In the genomic region with DNA sequence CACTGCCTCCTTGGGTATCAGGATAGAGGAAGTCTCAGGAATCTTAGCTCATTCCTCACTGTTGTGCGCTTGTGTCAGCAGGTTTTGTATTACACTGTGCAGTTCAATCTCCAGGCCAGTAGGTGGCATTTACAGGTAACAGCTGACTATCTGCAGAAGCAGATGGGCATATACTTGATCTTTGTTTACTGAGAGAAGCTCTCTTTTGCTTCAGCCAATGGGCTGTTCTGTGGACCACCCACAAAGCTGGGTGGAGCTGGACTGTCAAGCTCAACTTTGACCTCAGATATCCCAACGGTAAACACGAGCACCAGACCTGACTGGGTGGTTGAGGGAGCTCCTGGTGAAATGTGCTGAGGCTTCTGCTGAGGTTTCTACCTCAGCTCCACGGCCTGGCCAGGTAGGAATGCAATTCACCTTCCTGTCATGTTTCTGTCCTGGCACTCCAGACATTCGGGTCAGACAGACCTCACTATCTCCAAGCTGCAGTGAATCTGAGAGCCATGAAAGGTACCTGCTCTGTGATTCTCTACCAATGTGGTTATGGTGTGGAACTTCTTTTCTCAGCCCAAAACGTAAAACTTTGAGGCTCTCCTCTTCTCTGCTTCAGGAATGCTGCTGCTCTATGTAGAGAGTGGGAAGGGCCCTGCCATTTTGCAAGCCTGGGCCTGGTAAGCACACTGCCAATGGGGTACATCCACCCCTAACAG, we compare ENCODE assay signal across 1 cellular context.
TF ChIP-seq lines count a peak whose summit lies in the region.

No MANE protein-coding gene starts in this region.

TF ChIP-seq in HepG2, 621 proteins besides CTCF, POLR2A, EP300 and RAD21 (continued from another document and continues in another):
- TF ChIP-seq, protein P1, sequence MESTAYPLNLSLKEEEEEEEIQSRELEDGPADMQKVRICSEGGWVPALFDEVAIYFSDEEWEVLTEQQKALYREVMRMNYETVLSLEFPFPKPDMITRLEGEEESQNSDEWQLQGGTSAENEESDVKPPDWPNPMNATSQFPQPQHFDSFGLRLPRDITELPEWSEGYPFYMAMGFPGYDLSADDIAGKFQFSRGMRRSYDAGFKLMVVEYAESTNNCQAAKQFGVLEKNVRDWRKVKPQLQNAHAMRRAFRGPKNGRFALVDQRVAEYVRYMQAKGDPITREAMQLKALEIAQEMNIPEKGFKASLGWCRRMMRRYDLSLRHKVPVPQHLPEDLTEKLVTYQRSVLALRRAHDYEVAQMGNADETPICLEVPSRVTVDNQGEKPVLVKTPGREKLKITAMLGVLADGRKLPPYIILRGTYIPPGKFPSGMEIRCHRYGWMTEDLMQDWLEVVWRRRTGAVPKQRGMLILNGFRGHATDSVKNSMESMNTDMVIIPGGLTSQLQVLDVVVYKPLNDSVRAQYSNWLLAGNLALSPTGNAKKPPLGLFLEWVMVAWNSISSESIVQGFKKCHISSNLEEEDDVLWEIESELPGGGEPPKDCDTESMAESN (CRISPR knock-in tag; conservative IDR thresholded peaks at IDR 0.05): no peak
- TF ChIP-seq CCAR2 (optimal IDR thresholded peaks at IDR 0.05; ENCODE audit: low read depth, low read length): no peak
- TF ChIP-seq, protein P2, sequence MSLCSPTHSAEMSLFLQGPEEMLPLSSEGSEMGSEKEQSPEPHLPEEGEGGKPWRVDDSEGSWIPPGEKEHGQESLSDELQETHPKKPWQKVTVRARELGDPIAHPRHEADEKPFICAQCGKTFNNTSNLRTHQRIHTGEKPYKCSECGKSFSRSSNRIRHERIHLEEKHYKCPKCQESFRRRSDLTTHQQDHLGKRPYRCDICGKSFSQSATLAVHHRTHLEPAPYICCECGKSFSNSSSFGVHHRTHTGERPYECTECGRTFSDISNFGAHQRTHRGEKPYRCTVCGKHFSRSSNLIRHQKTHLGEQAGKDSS (CRISPR knock-in tag; IDR thresholded peaks at IDR 0.05; ENCODE audit: borderline replicate concordance, low read depth): no peak
- TF ChIP-seq NFE2L2 (IDR thresholded peaks at IDR 0.05; ENCODE audit: low read length): no peak
- TF ChIP-seq NR3C1 (CRISPR knock-in tag; IDR thresholded peaks at IDR 0.05): no peak
- peak; percentile 58; the same call in 1 of the 2 replicates for TF ChIP-seq KDM3A (CRISPR knock-in tag; IDR thresholded peaks at IDR 0.05; ENCODE audit: low read depth)
- TF ChIP-seq ZNF510 (CRISPR knock-in tag; IDR thresholded peaks at IDR 0.05; ENCODE audit: low read depth): no peak
- TF ChIP-seq CHD4 (IDR thresholded peaks at IDR 0.05; ENCODE audit: borderline replicate concordance, low read length): no peak
- TF ChIP-seq PAF1 (CRISPR knock-in tag; IDR thresholded peaks at IDR 0.05): no peak
- peak; percentile 63; the same call in 1 of the 2 replicates for TF ChIP-seq KDM1A (CRISPR knock-in tag; IDR thresholded peaks at IDR 0.05)
- no peak for TF ChIP-seq RBM22 (optimal IDR thresholded peaks at IDR 0.05; ENCODE audit: low read length)
- TF ChIP-seq ARNT2 (CRISPR knock-in tag; IDR thresholded peaks at IDR 0.05; ENCODE audit: low read depth): peak; percentile 73; the same call in 1 of the 2 replicates
- no peak for TF ChIP-seq REL (CRISPR knock-in tag; conservative IDR thresholded peaks at IDR 0.05)
- 0 out of 2 replicates have a peak, but pooled peaks have one; percentile 69 for TF ChIP-seq DNMT3B (CRISPR knock-in tag; conservative IDR thresholded peaks at IDR 0.05)
- TF ChIP-seq, protein P3, sequence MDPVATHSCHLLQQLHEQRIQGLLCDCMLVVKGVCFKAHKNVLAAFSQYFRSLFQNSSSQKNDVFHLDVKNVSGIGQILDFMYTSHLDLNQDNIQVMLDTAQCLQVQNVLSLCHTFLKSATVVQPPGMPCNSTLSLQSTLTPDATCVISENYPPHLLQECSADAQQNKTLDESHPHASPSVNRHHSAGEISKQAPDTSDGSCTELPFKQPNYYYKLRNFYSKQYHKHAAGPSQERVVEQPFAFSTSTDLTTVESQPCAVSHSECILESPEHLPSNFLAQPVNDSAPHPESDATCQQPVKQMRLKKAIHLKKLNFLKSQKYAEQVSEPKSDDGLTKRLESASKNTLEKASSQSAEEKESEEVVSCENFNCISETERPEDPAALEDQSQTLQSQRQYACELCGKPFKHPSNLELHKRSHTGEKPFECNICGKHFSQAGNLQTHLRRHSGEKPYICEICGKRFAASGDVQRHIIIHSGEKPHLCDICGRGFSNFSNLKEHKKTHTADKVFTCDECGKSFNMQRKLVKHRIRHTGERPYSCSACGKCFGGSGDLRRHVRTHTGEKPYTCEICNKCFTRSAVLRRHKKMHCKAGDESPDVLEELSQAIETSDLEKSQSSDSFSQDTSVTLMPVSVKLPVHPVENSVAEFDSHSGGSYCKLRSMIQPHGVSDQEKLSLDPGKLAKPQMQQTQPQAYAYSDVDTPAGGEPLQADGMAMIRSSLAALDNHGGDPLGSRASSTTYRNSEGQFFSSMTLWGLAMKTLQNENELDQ (CRISPR knock-in tag; IDR thresholded peaks at IDR 0.05; ENCODE audit: borderline replicate concordance): no peak
- TF ChIP-seq SNAPC2 (CRISPR knock-in tag; IDR thresholded peaks at IDR 0.05): no peak
- TF ChIP-seq, protein P4, sequence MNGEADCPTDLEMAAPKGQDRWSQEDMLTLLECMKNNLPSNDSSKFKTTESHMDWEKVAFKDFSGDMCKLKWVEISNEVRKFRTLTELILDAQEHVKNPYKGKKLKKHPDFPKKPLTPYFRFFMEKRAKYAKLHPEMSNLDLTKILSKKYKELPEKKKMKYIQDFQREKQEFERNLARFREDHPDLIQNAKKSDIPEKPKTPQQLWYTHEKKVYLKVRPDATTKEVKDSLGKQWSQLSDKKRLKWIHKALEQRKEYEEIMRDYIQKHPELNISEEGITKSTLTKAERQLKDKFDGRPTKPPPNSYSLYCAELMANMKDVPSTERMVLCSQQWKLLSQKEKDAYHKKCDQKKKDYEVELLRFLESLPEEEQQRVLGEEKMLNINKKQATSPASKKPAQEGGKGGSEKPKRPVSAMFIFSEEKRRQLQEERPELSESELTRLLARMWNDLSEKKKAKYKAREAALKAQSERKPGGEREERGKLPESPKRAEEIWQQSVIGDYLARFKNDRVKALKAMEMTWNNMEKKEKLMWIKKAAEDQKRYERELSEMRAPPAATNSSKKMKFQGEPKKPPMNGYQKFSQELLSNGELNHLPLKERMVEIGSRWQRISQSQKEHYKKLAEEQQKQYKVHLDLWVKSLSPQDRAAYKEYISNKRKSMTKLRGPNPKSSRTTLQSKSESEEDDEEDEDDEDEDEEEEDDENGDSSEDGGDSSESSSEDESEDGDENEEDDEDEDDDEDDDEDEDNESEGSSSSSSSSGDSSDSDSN (CRISPR knock-in tag; IDR thresholded peaks at IDR 0.05): 0 out of 2 replicates have a peak, but pooled peaks have one; percentile 26
- TF ChIP-seq ZNF136 (CRISPR knock-in tag; IDR thresholded peaks at IDR 0.05; ENCODE audit: low read depth): no peak
- peak; percentile 79; the same call in 1 of the 2 replicates for TF ChIP-seq HDAC2 (CRISPR knock-in tag; IDR thresholded peaks at IDR 0.05)
- TF ChIP-seq SRF (IDR thresholded peaks at IDR 0.05; ENCODE audit: low read depth, low read length): no peak
- TF ChIP-seq U2AF2 (IDR thresholded peaks at IDR 0.05; ENCODE audit: low read depth, low read length): no peak
- TF ChIP-seq CBFB (CRISPR knock-in tag; IDR thresholded peaks at IDR 0.05): no peak
- TF ChIP-seq BCL6 (CRISPR knock-in tag; IDR thresholded peaks at IDR 0.05): peak; percentile 66
- TF ChIP-seq EHMT2 (IDR thresholded peaks at IDR 0.05; ENCODE audit: borderline replicate concordance, low read depth, low read length): peak; percentile 21; the same call in 1 of the 2 replicates
- TF ChIP-seq EEA1 (CRISPR knock-in tag; IDR thresholded peaks at IDR 0.05; ENCODE audit: borderline replicate concordance): 0 out of 2 replicates have a peak, but pooled peaks have one; percentile 41
- no peak for TF ChIP-seq CHD2 (IDR thresholded peaks at IDR 0.05; ENCODE audit: low read depth, low read length)
- peak; percentile 36; the same call in 1 of the 2 replicates for TF ChIP-seq HMG20A (CRISPR knock-in tag; IDR thresholded peaks at IDR 0.05; ENCODE audit: borderline replicate concordance)
- TF ChIP-seq, protein P5, sequence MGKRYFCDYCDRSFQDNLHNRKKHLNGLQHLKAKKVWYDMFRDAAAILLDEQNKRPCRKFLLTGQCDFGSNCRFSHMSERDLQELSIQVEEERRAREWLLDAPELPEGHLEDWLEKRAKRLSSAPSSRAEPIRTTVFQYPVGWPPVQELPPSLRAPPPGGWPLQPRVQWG (CRISPR knock-in tag; IDR thresholded peaks at IDR 0.05; ENCODE audit: borderline replicate concordance, low read depth): no peak
- TF ChIP-seq HNRNPK (IDR thresholded peaks at IDR 0.05; ENCODE audit: low read depth, low read length, poor library complexity, severe bottlenecking): no peak
- no peak for TF ChIP-seq ATF5 (CRISPR knock-in tag; IDR thresholded peaks at IDR 0.05; ENCODE audit: low read depth)
- no peak for TF ChIP-seq HCFC1 (IDR thresholded peaks at IDR 0.05; ENCODE audit: low read depth, low read length)
- TF ChIP-seq NR2F1 (CRISPR knock-in tag; IDR thresholded peaks at IDR 0.05): peak; percentile 74 to 84; a peak in 3 of 4 replicates
- TF ChIP-seq TRIM24 (CRISPR knock-in tag; IDR thresholded peaks at IDR 0.05): no peak
- TF ChIP-seq ELF3 (CRISPR knock-in tag; IDR thresholded peaks at IDR 0.05): peak; percentile 35; the same call in 1 of the 2 replicates
- TF ChIP-seq, protein P6, sequence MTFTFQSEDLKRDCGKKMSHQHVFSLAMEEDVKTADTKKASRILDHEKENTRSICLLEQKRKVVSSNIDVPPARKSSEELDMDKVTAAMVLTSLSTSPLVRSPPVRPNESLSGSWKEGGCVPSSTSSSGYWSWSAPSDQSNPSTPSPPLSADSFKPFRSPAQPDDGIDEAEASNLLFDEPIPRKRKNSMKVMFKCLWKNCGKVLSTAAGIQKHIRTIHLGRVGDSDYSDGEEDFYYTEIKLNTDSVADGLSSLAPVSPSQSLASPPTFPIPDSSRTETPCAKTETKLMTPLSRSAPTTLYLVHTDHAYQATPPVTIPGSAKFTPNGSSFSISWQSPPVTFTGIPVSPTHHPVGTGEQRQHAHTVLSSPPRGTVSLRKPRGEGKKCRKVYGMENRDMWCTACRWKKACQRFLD (CRISPR knock-in tag; IDR thresholded peaks at IDR 0.05; ENCODE audit: borderline replicate concordance): no peak
- TF ChIP-seq, protein P7, sequence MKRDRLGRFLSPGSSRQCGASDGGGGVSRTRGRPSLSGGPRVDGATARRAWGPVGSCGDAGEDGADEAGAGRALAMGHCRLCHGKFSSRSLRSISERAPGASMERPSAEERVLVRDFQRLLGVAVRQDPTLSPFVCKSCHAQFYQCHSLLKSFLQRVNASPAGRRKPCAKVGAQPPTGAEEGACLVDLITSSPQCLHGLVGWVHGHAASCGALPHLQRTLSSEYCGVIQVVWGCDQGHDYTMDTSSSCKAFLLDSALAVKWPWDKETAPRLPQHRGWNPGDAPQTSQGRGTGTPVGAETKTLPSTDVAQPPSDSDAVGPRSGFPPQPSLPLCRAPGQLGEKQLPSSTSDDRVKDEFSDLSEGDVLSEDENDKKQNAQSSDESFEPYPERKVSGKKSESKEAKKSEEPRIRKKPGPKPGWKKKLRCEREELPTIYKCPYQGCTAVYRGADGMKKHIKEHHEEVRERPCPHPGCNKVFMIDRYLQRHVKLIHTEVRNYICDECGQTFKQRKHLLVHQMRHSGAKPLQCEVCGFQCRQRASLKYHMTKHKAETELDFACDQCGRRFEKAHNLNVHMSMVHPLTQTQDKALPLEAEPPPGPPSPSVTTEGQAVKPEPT (CRISPR knock-in tag; IDR thresholded peaks at IDR 0.05; ENCODE audit: low read depth): no peak
- TF ChIP-seq ZNF574 (CRISPR knock-in tag; IDR thresholded peaks at IDR 0.05): peak; percentile 85
- TF ChIP-seq HHEX (CRISPR knock-in tag; IDR thresholded peaks at IDR 0.05): 0 out of 2 replicates have a peak, but pooled peaks have one; percentile 16
- TF ChIP-seq SSRP1 (CRISPR knock-in tag; IDR thresholded peaks at IDR 0.05): peak; percentile 44; the same call in 1 of the 2 replicates
- TF ChIP-seq, protein P8, sequence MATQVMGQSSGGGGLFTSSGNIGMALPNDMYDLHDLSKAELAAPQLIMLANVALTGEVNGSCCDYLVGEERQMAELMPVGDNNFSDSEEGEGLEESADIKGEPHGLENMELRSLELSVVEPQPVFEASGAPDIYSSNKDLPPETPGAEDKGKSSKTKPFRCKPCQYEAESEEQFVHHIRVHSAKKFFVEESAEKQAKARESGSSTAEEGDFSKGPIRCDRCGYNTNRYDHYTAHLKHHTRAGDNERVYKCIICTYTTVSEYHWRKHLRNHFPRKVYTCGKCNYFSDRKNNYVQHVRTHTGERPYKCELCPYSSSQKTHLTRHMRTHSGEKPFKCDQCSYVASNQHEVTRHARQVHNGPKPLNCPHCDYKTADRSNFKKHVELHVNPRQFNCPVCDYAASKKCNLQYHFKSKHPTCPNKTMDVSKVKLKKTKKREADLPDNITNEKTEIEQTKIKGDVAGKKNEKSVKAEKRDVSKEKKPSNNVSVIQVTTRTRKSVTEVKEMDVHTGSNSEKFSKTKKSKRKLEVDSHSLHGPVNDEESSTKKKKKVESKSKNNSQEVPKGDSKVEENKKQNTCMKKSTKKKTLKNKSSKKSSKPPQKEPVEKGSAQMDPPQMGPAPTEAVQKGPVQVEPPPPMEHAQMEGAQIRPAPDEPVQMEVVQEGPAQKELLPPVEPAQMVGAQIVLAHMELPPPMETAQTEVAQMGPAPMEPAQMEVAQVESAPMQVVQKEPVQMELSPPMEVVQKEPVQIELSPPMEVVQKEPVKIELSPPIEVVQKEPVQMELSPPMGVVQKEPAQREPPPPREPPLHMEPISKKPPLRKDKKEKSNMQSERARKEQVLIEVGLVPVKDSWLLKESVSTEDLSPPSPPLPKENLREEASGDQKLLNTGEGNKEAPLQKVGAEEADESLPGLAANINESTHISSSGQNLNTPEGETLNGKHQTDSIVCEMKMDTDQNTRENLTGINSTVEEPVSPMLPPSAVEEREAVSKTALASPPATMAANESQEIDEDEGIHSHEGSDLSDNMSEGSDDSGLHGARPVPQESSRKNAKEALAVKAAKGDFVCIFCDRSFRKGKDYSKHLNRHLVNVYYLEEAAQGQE (IDR thresholded peaks at IDR 0.05; ENCODE audit: borderline replicate concordance in 1 of 2, low read depth in 1 of 2, low read length in 2 of 2): peak in 1 of 2 experiments; percentile 22; a peak in 1 of 4 replicates
